Comparison of ENCODE assay signal across 12 cellular contexts in genomic region chr2:60379684-60380083, GRCh38.
DNase-seq lines count a peak whose midpoint lies in the region; ATAC-seq and TF ChIP-seq lines count a peak whose summit lies in the region.
"Had no signal": no experiment of that assay in that cellular context is flagged by ENCODE, and none has a peak within 500 bp of the region (broad histone marks: within the 10 kb centered on the region; RNA-seq: fewer than 3 reads in every experiment).

No MANE protein-coding gene starts in this region.

- no peak overlapping the region for H2BK12ac ChIP-seq in trophoblast cell (ENCODE audit: low read length)

- POLR2A ChIA-PET in activated B cell treated with CpG ODN at 0.5 μM for 24 hours (lab: Charles Lee): interaction anchor here (1.3 kb wide), 1 partner anchor 26 kb away, joined by 3 read pairs; no protein-coding TSS in a partner anchor

- H3K36me3 Mint-ChIP-seq in activated B cell treated with CpG ODN at 0.5 μM for 24 hours (ENCODE audit: low read depth): peaks cover 14% of the 10 kb centered on the region
- H3K36me3 Mint-ChIP-seq: CD8-positive, alpha-beta memory T cell had no signal

- H3K79me2 ChIP-seq in trophoblast cell (ENCODE audit: control insufficient read depth, insufficient read depth, low read length, poor library complexity): peaks cover 2% of the 10 kb centered on the region

- DNase-seq in activated B cell treated with CpG ODN at 0.5 μM for 24 hours (no peak), trophoblast cell (no peak), stomach (no peak), SHP77 treated with DMSO at 0.1 percent for 48 hours (lab: John Stamatoyannopoulos, UW) (no peak), hepatic stellate cell (ENCODE audit: low spot score) (no peak)
- DNase-seq: Caco-2; CD8-positive, alpha-beta memory T cell; GM23248; IMR-90 had no signal

- H3K4me1 ChIP-seq in trophoblast cell (ENCODE audit: control insufficient read depth in 1 of 2, insufficient read depth in 2 of 2, low read length in 2 of 2) (peaks cover 17 to 21% of the 10 kb centered on the region in 2 experiments), stomach (peaks cover 0 to 11% (median 0%) of the 10 kb centered on the region in 4 donors)
- H3K4me1 ChIP-seq: A549 had no signal

- H3K36me3 ChIP-seq in trophoblast cell (ENCODE audit: control insufficient read depth in 1 of 2, insufficient read depth in 2 of 2, low read length in 2 of 2) (no peaks in the 10 kb centered on the region), stomach (no peaks in the 10 kb centered on the region)

- peak overlapping the region; percentile 10 for H2BK5ac ChIP-seq in trophoblast cell (ENCODE audit: low read depth, low read length, poor library complexity)

- H3K23ac ChIP-seq in trophoblast cell (ENCODE audit: low read length): no peak overlapping the region

- no peak overlapping the region for H4K8ac ChIP-seq in trophoblast cell (ENCODE audit: low read depth, low read length)

- CTCF ChIA-PET in activated B cell treated with CpG ODN at 0.5 μM for 24 hours (lab: Charles Lee): no interaction called here

- H3K27ac ChIP-seq in trophoblast cell (ENCODE audit: low read depth, low read length): no peak overlapping the region
- H3K27ac ChIP-seq in stomach: no peak overlapping the region
- H3K27ac ChIP-seq: A549, GM23248 had no signal

- peaks cover 55% of the 10 kb centered on the region for H3K4me1 Mint-ChIP-seq in activated B cell treated with CpG ODN at 0.5 μM for 24 hours
- H3K4me1 Mint-ChIP-seq: CD8-positive, alpha-beta memory T cell had no signal

- no peak overlapping the region for H3K9ac ChIP-seq in trophoblast cell (ENCODE audit: low read length)
- H3K9ac ChIP-seq: GM23248 had no signal

- no peaks in the 10 kb centered on the region for H3K9me3 Mint-ChIP-seq in activated B cell treated with CpG ODN at 0.5 μM for 24 hours

- H3K4me3 ChIP-seq in trophoblast cell (ENCODE audit: low read depth, low read length): no peak overlapping the region
- H3K4me3 ChIP-seq in stomach: no peak overlapping the region
- H3K4me3 ChIP-seq: A549, GM12878, GM23248 had no signal

- H2AFZ ChIP-seq in trophoblast cell (ENCODE audit: insufficient read depth, low read length, poor library complexity): no peak overlapping the region
- H2AFZ ChIP-seq: GM23248 had no signal

- H3K9me3 ChIP-seq in trophoblast cell (ENCODE audit: insufficient read depth, low read depth, low read length): no peaks in the 10 kb centered on the region
- no peaks in the 10 kb centered on the region for H3K9me3 ChIP-seq in stomach
- H3K9me3 ChIP-seq: A549 had no signal

- WGBS in trophoblast cell (ENCODE audit: extremely low coverage, insufficient coverage, insufficient read length): no CpG with 5 or more reads among the region's 2 CpGs
- WGBS in stomach, 5 donors: 62 to 73% (median 72%) methylated on average over 2 of the region's 2 CpGs

- intact Hi-C loops in activated B cell treated with CpG ODN at 0.5 μM for 24 hours (cut with micrococcal nuclease): no loop called here
- intact Hi-C loops in stomach (cut with DNase I; ENCODE audit: low total_unique reads): no loop called here

- no peak overlapping the region for H3K14ac ChIP-seq in trophoblast cell (ENCODE audit: low read length)

- no peak overlapping the region for H4K12ac ChIP-seq in trophoblast cell (ENCODE audit: low read depth, low read length)

- H2AK5ac ChIP-seq in trophoblast cell (ENCODE audit: low read length): peak overlapping the region; percentile 70

- ATAC-seq in HG02610 (IDR thresholded peaks at IDR 0.05; ENCODE audit: unreplicated experiment): peak; percentile 39
- peak; percentile 68 for ATAC-seq in activated B cell treated with CpG ODN at 0.5 μM for 24 hours (ENCODE audit: low read depth)
- ATAC-seq: A549, GM12878 had no signal

- no peak for TF ChIP-seq POLR2A in stomach (IDR thresholded peaks at IDR 0.05)

- H3K4me3 Mint-ChIP-seq in activated B cell treated with CpG ODN at 0.5 μM for 24 hours: peak overlapping the region; percentile 19
- H3K4me3 Mint-ChIP-seq: CD8-positive, alpha-beta memory T cell had no signal

- H2BK120ac ChIP-seq in trophoblast cell (ENCODE audit: insufficient read depth, low read length, poor library complexity): no peak overlapping the region

- no peak overlapping the region for H3K18ac ChIP-seq in trophoblast cell (ENCODE audit: low read length)

- TF ChIP-seq EP300 in stomach (IDR thresholded peaks at IDR 0.05): no peak

- H3K27ac Mint-ChIP-seq in activated B cell treated with CpG ODN at 0.5 μM for 24 hours: peak overlapping the region; percentile 78
- H3K27ac Mint-ChIP-seq: CD8-positive, alpha-beta memory T cell had no signal

- TF ChIP-seq CTCF in activated B cell treated with CpG ODN at 0.5 μM for 24 hours (IDR thresholded peaks at IDR 0.05) (no peak), stomach (IDR thresholded peaks at IDR 0.05) (no peak)

- no peaks in the 10 kb centered on the region for H3K27me3 Mint-ChIP-seq in activated B cell treated with CpG ODN at 0.5 μM for 24 hours

- H4K91ac ChIP-seq in trophoblast cell (ENCODE audit: low read depth, low read length): peak overlapping the region; percentile 75

- H3K27me3 ChIP-seq in trophoblast cell (ENCODE audit: insufficient read depth, low read length): no peaks in the 10 kb centered on the region
- no peaks in the 10 kb centered on the region for H3K27me3 ChIP-seq in stomach

- H3K4ac ChIP-seq in trophoblast cell (ENCODE audit: low read depth, low read length): no peak overlapping the region

- no peak overlapping the region for H3K4me2 ChIP-seq in trophoblast cell (ENCODE audit: low read length)
- H3K4me2 ChIP-seq: A549 had no signal

- peaks cover 25% of the 10 kb centered on the region for H3K79me1 ChIP-seq in trophoblast cell (ENCODE audit: low read length)
